In genomic region chr1:24888061-24888970, GRCh38 we compare ENCODE assay signal across 1 cellular context.
TF ChIP-seq lines count a peak whose summit lies in the region.

No MANE protein-coding gene starts in this region.

TF ChIP-seq in HEK293, 187 proteins besides CTCF, POLR2A, EP300 and RAD21 (continued from another document):
- no peak for TF ChIP-seq ZNF350 (tag by site-specific recombination; IDR thresholded peaks at IDR 0.05)
TF ChIP-seq in HEK293: peak in this region for 10.
